Comparison of ENCODE assay signal across 15 cellular contexts in the genomic region with DNA sequence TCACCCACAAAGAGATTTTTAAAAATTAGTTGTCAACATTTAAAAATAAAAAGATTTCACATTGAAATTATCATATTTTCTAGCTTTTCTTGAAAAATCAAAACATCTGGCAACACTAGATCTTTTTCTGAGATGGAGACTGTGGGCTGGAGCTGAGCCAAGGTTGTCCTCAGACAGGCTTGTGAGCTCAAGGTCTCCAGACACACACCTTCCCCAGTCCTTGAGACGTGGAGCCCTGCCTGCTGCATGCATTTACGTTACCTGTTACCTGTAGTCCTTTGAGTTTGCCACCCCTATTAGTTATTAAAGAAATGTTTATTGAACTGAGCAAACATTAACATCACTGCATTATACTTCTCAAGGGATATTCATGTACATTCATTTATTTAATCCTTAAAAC.
"Had no signal": no experiment of that assay in that cellular context is flagged by ENCODE, and none has a peak within 500 bp of the region (broad histone marks: within the 10 kb centered on the region; RNA-seq: fewer than 3 reads in every experiment).

No MANE protein-coding gene starts in this region.

- H3K4me3 ChIP-seq: vagina had no signal

- DNase-seq: activated B cell treated with CpG ODN at 0.5 μM for 24 hours; activated CD4-positive, alpha-beta T cell treated with anti-CD3 and anti-CD28 coated beads for 36 hours; activated CD4-positive, alpha-beta T cell treated with anti-CD3 and anti-CD28 coated beads, Interleukin-2, amount 50 U/mL, for 48 hours; activated CD8-positive, alpha-beta memory T cell treated with anti-CD3 and anti-CD28 coated beads, Interleukin-2, amount 50 U/mL, for 48 hours; activated naive CD4-positive, alpha-beta T cell treated with Interleukin-2 at 50 U/mL for 16 hours; activated naive CD8-positive, alpha-beta T cell treated with anti-CD3 and anti-CD28 coated beads for 36 hours; activated T-cell treated with anti-CD3 and anti-CD28 coated beads, Interleukin-2, amount 50 U/mL, for 4 hours; amniotic stem cell; effector CD4-positive, alpha-beta T cell; foreskin melanocyte; naive B cell; small intestine; stimulated activated CD4-positive, alpha-beta T cell treated with anti-CD3 and anti-CD28 coated beads, Interleukin-2, amount 100 ng/mL, for 24 hours; T1000 had no signal
